ENCODE assay signal across 8 cellular contexts in the genomic region with DNA sequence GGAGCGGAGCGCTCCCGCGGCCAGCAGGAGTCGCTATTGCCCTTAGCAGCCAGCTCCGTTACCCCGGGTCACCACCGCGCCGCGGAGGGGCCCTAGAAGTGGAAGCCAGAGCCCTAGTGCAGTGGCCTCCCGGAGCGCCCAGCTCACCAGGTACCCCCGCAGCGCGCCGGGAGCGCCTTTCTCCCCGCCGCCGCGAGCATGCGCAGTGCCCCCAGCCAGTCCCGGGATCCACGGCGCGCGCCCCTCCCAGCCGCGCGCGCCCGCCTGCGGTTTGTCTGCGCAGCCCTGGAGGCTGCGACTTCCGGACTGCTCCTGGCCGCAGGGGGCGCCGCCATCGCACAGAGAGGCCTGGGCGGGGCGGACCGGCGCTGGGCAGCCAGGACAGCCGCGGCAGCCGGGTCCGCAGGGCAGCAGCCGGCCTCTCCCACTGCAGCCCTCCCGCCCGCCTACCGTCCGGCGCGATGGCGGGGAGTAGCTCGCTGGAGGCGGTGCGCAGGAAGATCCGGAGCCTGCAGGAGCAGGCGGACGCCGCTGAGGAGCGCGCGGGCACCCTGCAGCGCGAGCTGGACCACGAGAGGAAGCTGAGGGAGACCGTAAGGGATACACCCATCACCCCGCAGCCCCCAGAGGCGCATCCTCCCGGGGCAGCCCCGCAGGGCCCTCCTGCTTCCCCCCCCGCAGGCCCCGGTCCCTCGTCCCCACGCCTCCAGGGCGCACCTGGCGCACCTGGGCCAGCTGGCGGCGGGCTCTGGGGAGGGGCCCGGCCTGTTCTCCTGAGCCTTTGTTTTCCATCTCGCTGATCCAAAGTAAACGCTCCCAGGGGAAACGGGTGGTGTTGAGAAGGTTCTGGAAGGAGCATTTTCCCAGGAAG. TPM values are rescaled to one million over a fixed set of nuclear protein-coding genes. Genes with fewer than 3 reads are reported as not detected.
DNase-seq lines count a peak whose midpoint lies in the region; ATAC-seq, FAIRE-seq and TF ChIP-seq lines count a peak whose summit lies in the region.

No MANE protein-coding gene starts in this region.

- peak overlapping the region; percentile 100 for H3K4me3 Mint-ChIP-seq in HFFc6

- CTCF ChIA-PET in GM10248 (lab: Yijun Ruan, JAX) (interaction anchor here (0.5 to 6.1 kb wide), 57 partner anchors 8 to 1019 kb away, joined by 3 to 164 read pairs (median 4); a partner anchor contains a TSS), SK-N-SH (lab: Yijun Ruan, JAX) (interaction anchor here (0.6 to 13.6 kb wide), 110 partner anchors 9 to 604 kb away, joined by 3 to 315 read pairs (median 4); a partner anchor contains a TSS)

- peak overlapping the region; percentile 64 to 83 for H3K4me3 ChIP-seq in SK-N-SH (ENCODE audit: low read depth in 2 of 2, low read length in 1 of 2)
- H3K4me3 ChIP-seq in pancreas, result peak overlapping the region; percentile 59 to 99 (median 88)
- H3K4me3 ChIP-seq in thyroid gland (replicated peaks in 1 of 3), result peak overlapping the region; percentile 69 to 85 (median 80)

- H3K27me3 ChIP-seq in SK-N-SH (ENCODE audit: insufficient read depth) (no peaks in the 10 kb centered on the region), pancreas (no peaks in the 10 kb centered on the region), thyroid gland (no peaks in the 10 kb centered on the region)

- peaks cover 96% of the 10 kb centered on the region for H4K20me1 ChIP-seq in SK-N-SH (ENCODE audit: insufficient read depth)

- peak; percentile 90 to 93 for ATAC-seq in activated naive CD4-positive, alpha-beta T cell treated with anti-CD3 and anti-CD28 coated beads, Interleukin-2, amount 50 U/mL, for 72 hours
- ATAC-seq in pancreas, result peak; percentile 83 to 90 (median 89)

- H3K36me3 Mint-ChIP-seq in HFFc6 (ENCODE audit: low read depth), result peaks cover 88% of the 10 kb centered on the region
- peaks cover 0 to 4% of the 10 kb centered on the region in 2 donors for H3K36me3 Mint-ChIP-seq in activated naive CD4-positive, alpha-beta T cell treated with anti-CD3 and anti-CD28 coated beads, Interleukin-2, amount 50 U/mL, for 72 hours

- H3K4me1 Mint-ChIP-seq in HFFc6 (ENCODE audit: low read depth), result peaks cover 76% of the 10 kb centered on the region

- H3K9me2 ChIP-seq in SK-N-SH, result no peaks in the 10 kb centered on the region

- peak; percentile 80 for TF ChIP-seq RAD21 in SK-N-SH (IDR thresholded peaks at IDR 0.05; ENCODE audit: low read length)

- peaks cover 78% of the 10 kb centered on the region for H3F3A ChIP-seq in SK-N-SH (replicated peaks; ENCODE audit: insufficient read depth)

- no peaks in the 10 kb centered on the region for H3K9me3 ChIP-seq in SK-N-SH
- no peaks in the 10 kb centered on the region for H3K9me3 ChIP-seq in pancreas
- no peaks in the 10 kb centered on the region for H3K9me3 ChIP-seq in thyroid gland

- no peak overlapping the region for H2AFZ ChIP-seq in SK-N-SH (ENCODE audit: low read depth)

- POLR2A ChIA-PET in GM10248 (lab: Yijun Ruan, JAX), result no interaction called here
- POLR2A ChIA-PET in SK-N-SH (lab: Yijun Ruan, JAX), result interaction anchor here (0.8 to 2.5 kb wide), 3 partner anchors 41 to 266 kb away, joined by 3 to 12 read pairs (median 4); no protein-coding TSS in a partner anchor

- peak; percentile 94 for DNase-seq in GM10248 (ENCODE audit: extremely low spot score)
- DNase-seq in HFFc6, result peak; percentile 90
- DNase-seq in MV-4-11 (lab: John Stamatoyannopoulos, UW), result peak; percentile 85
- DNase-seq in SK-N-SH, result peak; percentile 97
- peak; percentile 86 to 92 for DNase-seq in activated naive CD4-positive, alpha-beta T cell treated with anti-CD3 and anti-CD28 coated beads, Interleukin-2, amount 50 U/mL, for 72 hours (ENCODE audit: low spot score in 2 of 2)
- peak; percentile 77 to 95 (median 88) for DNase-seq in head of caudate nucleus
- peak; percentile 91 to 98 (median 94) for DNase-seq in pancreas
- DNase-seq in thyroid gland, result peak; percentile 97 to 98

- peak; percentile 70 to 94 for TF ChIP-seq POLR2A in thyroid gland (IDR thresholded peaks at IDR 0.05)

- under 1% methylated on average over 41 of the region's 87 CpGs for WGBS in SK-N-SH (ENCODE audit: low lambda C conversion rate)
- WGBS in pancreas, 2 donors, result 0% methylated on average over 66 to 87 of the region's 87 CpGs
- WGBS in thyroid gland, 2 donors, result 0% methylated on average over 8 to 13 of the region's 87 CpGs

- H3K27ac Mint-ChIP-seq in HFFc6, result peak overlapping the region; percentile 96
- H3K27ac Mint-ChIP-seq in activated naive CD4-positive, alpha-beta T cell treated with anti-CD3 and anti-CD28 coated beads, Interleukin-2, amount 50 U/mL, for 72 hours, result peak overlapping the region; percentile 65 to 82

- H3K4me1 ChIP-seq in SK-N-SH (ENCODE audit: control insufficient read depth in 1 of 2, insufficient read depth in 2 of 2, low read depth in 1 of 2, low read length in 1 of 2), result peaks cover 36 to 53% of the 10 kb centered on the region in 2 experiments
- peaks cover 9 to 42% (median 30%) of the 10 kb centered on the region in 3 donors for H3K4me1 ChIP-seq in pancreas
- peaks cover 34 to 63% of the 10 kb centered on the region in 2 donors for H3K4me1 ChIP-seq in thyroid gland

- peaks cover 100% of the 10 kb centered on the region for H3K79me2 ChIP-seq in SK-N-SH (ENCODE audit: insufficient read depth)

- no peak; a peak in 1 of 4 replicates for TF ChIP-seq EP300 in SK-N-SH (IDR thresholded peaks at IDR 0.05; ENCODE audit: borderline replicate concordance in 1 of 2, low read depth in 1 of 2, low read length in 1 of 2)

- no peak for FAIRE-seq in pancreas (lab: Jason Lieb, UNC)

- H3K9me3 Mint-ChIP-seq in HFFc6, result peaks cover 8% of the 10 kb centered on the region
- H3K9me3 Mint-ChIP-seq in activated naive CD4-positive, alpha-beta T cell treated with anti-CD3 and anti-CD28 coated beads, Interleukin-2, amount 50 U/mL, for 72 hours, result no peaks in the 10 kb centered on the region

- H3K9ac ChIP-seq in SK-N-SH, result peak overlapping the region; percentile 99

- H3K36me3 ChIP-seq in SK-N-SH (replicated peaks in 1 of 2; ENCODE audit: control insufficient read depth in 1 of 2, insufficient read depth in 2 of 2, low read length in 1 of 2), result peaks cover 71 to 86% of the 10 kb centered on the region in 2 experiments
- H3K36me3 ChIP-seq in pancreas, result no peaks in the 10 kb centered on the region
- H3K36me3 ChIP-seq in thyroid gland, result no peaks in the 10 kb centered on the region

- TF ChIP-seq CTCF in GM10248 (IDR thresholded peaks at IDR 0.05; ENCODE audit: control extremely low read depth, extremely low read depth, low read depth, missing control alignments) (peak; percentile 97), HFFc6 (IDR thresholded peaks at IDR 0.05) (peak; percentile 93), SK-N-SH (IDR thresholded peaks at IDR 0.05) (peak; percentile 93), pancreas (IDR thresholded peaks at IDR 0.05) (peak; percentile 85 to 96 (median 88)), thyroid gland (IDR thresholded peaks at IDR 0.05) (peak; percentile 83 to 99 (median 88))

- H3K4me2 ChIP-seq in SK-N-SH, result peak overlapping the region; percentile 95

- peaks cover 62% of the 10 kb centered on the region for H3K27me3 Mint-ChIP-seq in HFFc6 (ENCODE audit: insufficient read depth)

- H3K27ac ChIP-seq in SK-N-SH (ENCODE audit: low read depth in 2 of 2, low read length in 1 of 2), result peak overlapping the region; percentile 91 to 93
- H3K27ac ChIP-seq in pancreas, result peak overlapping the region; percentile 87 to 93 (median 93)
- peak overlapping the region; percentile 59 to 95 (median 92) for H3K27ac ChIP-seq in thyroid gland

- intact Hi-C loops in head of caudate nucleus (cut with DNase I) (loop anchor here (5.0 kb wide), 3 partner anchors 44 to 201 kb away; a partner anchor contains a TSS), pancreas (cut with DNase I) (loop anchor here in 1 of 3 donors (10.0 kb wide), 1 partner anchor 144 kb away; no protein-coding TSS in a partner anchor), thyroid gland (cut with DNase I) (loop anchor here (2.0 to 5.0 kb wide), 2 partner anchors 44 to 266 kb away; no protein-coding TSS in a partner anchor)

TF ChIP-seq in SK-N-SH, 30 proteins besides CTCF, POLR2A, EP300 and RAD21 (continues in another document):
- TF ChIP-seq FOSL2 (IDR thresholded peaks at IDR 0.05; ENCODE audit: borderline replicate concordance, low read depth) (0 out of 2 replicates have a peak, but pooled peaks have one; percentile 0), MXI1 (IDR thresholded peaks at IDR 0.05; ENCODE audit: low read depth, low read length) (no peak), SIN3A (IDR thresholded peaks at IDR 0.05; ENCODE audit: borderline replicate concordance, low read depth, low read length) (no peak; the same call in 1 of the 2 replicates)
- TF ChIP-seq, protein P1, sequence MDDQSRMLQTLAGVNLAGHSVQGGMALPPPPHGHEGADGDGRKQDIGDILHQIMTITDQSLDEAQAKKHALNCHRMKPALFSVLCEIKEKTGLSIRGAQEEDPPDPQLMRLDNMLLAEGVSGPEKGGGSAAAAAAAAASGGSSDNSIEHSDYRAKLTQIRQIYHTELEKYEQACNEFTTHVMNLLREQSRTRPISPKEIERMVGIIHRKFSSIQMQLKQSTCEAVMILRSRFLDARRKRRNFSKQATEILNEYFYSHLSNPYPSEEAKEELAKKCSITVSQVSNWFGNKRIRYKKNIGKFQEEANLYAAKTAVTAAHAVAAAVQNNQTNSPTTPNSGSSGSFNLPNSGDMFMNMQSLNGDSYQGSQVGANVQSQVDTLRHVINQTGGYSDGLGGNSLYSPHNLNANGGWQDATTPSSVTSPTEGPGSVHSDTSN (IDR thresholded peaks at IDR 0.05), result peak; percentile 23; the same call in 1 of the 2 replicates
- TF ChIP-seq, protein P2, sequence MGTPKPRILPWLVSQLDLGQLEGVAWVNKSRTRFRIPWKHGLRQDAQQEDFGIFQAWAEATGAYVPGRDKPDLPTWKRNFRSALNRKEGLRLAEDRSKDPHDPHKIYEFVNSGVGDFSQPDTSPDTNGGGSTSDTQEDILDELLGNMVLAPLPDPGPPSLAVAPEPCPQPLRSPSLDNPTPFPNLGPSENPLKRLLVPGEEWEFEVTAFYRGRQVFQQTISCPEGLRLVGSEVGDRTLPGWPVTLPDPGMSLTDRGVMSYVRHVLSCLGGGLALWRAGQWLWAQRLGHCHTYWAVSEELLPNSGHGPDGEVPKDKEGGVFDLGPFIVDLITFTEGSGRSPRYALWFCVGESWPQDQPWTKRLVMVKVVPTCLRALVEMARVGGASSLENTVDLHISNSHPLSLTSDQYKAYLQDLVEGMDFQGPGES (IDR thresholded peaks at IDR 0.05; ENCODE audit: low read depth, low read length), result no peak

RNA-seq across cellular contexts. Expression of a gene that starts 5.8 kb away (rescaled TPM):
- total RNA-seq in HFFc6 (2021; fragmentation: NEBNext Ultra II Directional; extraction: Animal tissue kit (Norgen Biotek cat#: 25700)), result 1,000 to 10,000 TPM; 1,264 to 1,620 (median 1,342) TPM
- polyA plus RNA-seq in SK-N-SH (2012; rRNA removed) (1,371 and 1,764 TPM in 2 replicates), pancreas (100 to 1,000 TPM; 304 to 482 TPM)
- polyA plus RNA-seq in SK-N-SH (2012; cell fraction: cytosol; rRNA removed), result 1,590 and 2,049 TPM in 2 replicates
- 2,523 and 2,991 TPM in 2 replicates for polyA plus RNA-seq in SK-N-SH (2012; cell fraction: nucleus; rRNA removed)
- total RNA-seq in activated naive CD4-positive, alpha-beta T cell treated with anti-CD3 and anti-CD28 coated beads, Interleukin-2, amount 50 U/mL, for 72 hours, result 1 to 10 TPM; 6.5 to 8.6 TPM
- total RNA-seq in pancreas (100 to 1,000 TPM; 114 to 359 (median 249) TPM), thyroid gland (100 to 1,000 TPM; 116 to 307 (median 226) TPM)

Comparison
In these comparisons a context has a peak if more than half of its experiments do, and no peak if none do; other contexts are left out.
1. Peak in every context shown above with its lines: DNase-seq, ATAC-seq, H3K4me3 ChIP-seq and H3K27ac ChIP-seq.
2. RNA of a gene that starts 5.8 kb away (total RNA-seq): 1,264 to 1,620 TPM in HFFc6, 116 to 307 TPM in thyroid gland and 114 to 359 TPM in pancreas; 6.5 to 8.6 TPM in activated naive CD4-positive, alpha-beta T cell treated with anti-CD3 and anti-CD28 coated beads, Interleukin-2, amount 50 U/mL, for 72 hours; every median in the first group is over 10 times any median in the second.